ENCODE assay signal across 18 cellular contexts in genomic region chr1:118249641-118250040, GRCh38.
DNase-seq lines count a peak whose midpoint lies in the region; FAIRE-seq and TF ChIP-seq lines count a peak whose summit lies in the region.
"Had no signal": no experiment of that assay in that cellular context is flagged by ENCODE, and none has a peak within 500 bp of the region (broad histone marks: within the 10 kb centered on the region; RNA-seq: fewer than 3 reads in every experiment).

No MANE protein-coding gene starts in this region.

- no peak overlapping the region for H3K23ac ChIP-seq in mesendoderm (ENCODE audit: low read length)

- H2BK120ac ChIP-seq in mesendoderm (ENCODE audit: low read depth, low read length) = peak overlapping the region; percentile 39

- H3K9me3 Mint-ChIP-seq in neural progenitor cell = no peaks in the 10 kb centered on the region
- H3K9me3 Mint-ChIP-seq: CD4-positive, alpha-beta T cell; HFFc6 had no signal

- no peak overlapping the region for H2BK5ac ChIP-seq in mesendoderm (ENCODE audit: low read length)

- H3K4me1 Mint-ChIP-seq in neural progenitor cell = peaks cover 22% of the 10 kb centered on the region

- H3K27ac Mint-ChIP-seq in neural progenitor cell = no peak overlapping the region
- H3K27ac Mint-ChIP-seq: CD4-positive, alpha-beta T cell; HFFc6 had no signal

- H2BK15ac ChIP-seq in mesendoderm (replicated peaks; ENCODE audit: low read depth) = peak overlapping the region; percentile 46

- H3K9ac ChIP-seq in mesendoderm (ENCODE audit: low read length) (no peak overlapping the region), neural progenitor cell (no peak overlapping the region)
- H3K9ac ChIP-seq: GM23248 had no signal

- peak; percentile 17 for DNase-seq in ELF-1 (ENCODE audit: low read depth, low spot score)
- peak; percentile 76 to 89 for DNase-seq in SJCRH30
- no peak for DNase-seq in mesendoderm
- peak; percentile 32 for DNase-seq in neural progenitor cell (ENCODE audit: low spot score)
- no peak for DNase-seq in D721Med (ENCODE audit: insufficient read length, low spot score)
- no peak for DNase-seq in AG08395 (ENCODE audit: low spot score)
- DNase-seq in NCI-H2029 treated with DMSO at 0.1 percent for 48 hours (lab: John Stamatoyannopoulos, UW) = no peak
- DNase-seq: ACHN; AML-193; Caco-2; CD4-positive, alpha-beta T cell; DMS153; DMS79; GF-D8; GM23248; HFFc6; KG1 had no signal

- H3K18ac ChIP-seq in mesendoderm (ENCODE audit: low read length) = peak overlapping the region; percentile 89

- no peak overlapping the region for H2AFZ ChIP-seq in neural progenitor cell (replicated peaks)
- H2AFZ ChIP-seq: GM23248 had no signal

- WGBS in mesendoderm (ENCODE audit: extremely low coverage, insufficient coverage, low lambda C conversion rate) = no CpG with 5 or more reads among the region's 6 CpGs

- TF ChIP-seq CTCF in neural progenitor cell (IDR thresholded peaks at IDR 0.05) (no peak), D721Med (IDR thresholded peaks at IDR 0.05; ENCODE audit: insufficient read depth, missing control alignments) (no peak)

- H3K4me3 ChIP-seq in SJCRH30 (no peak overlapping the region), mesendoderm (ENCODE audit: low read length) (no peak overlapping the region), neural progenitor cell (no peak overlapping the region)
- H3K4me3 ChIP-seq: GM23248 had no signal

- H3K4me2 ChIP-seq in mesendoderm (ENCODE audit: low read length) (no peak overlapping the region), neural progenitor cell (peak overlapping the region; percentile 49)

- peak overlapping the region; percentile 44 for H3K56ac ChIP-seq in mesendoderm (ENCODE audit: low read length)

- H3K4me1 ChIP-seq in SJCRH30 (peaks cover 76% of the 10 kb centered on the region), mesendoderm (ENCODE audit: control insufficient read depth, low read depth, low read length) (peaks cover 5% of the 10 kb centered on the region), neural progenitor cell (peaks cover 24% of the 10 kb centered on the region)
- H3K4me1 ChIP-seq: Caco-2 had no signal

- no peaks in the 10 kb centered on the region for H3K36me3 Mint-ChIP-seq in neural progenitor cell

- no peaks in the 10 kb centered on the region for H3K79me1 ChIP-seq in mesendoderm (ENCODE audit: low read length)

- H3K36me3 ChIP-seq in SJCRH30 = no peaks in the 10 kb centered on the region
- no peaks in the 10 kb centered on the region for H3K36me3 ChIP-seq in mesendoderm (ENCODE audit: control insufficient read depth, insufficient read depth, low read length)
- H3K36me3 ChIP-seq in neural progenitor cell = no peaks in the 10 kb centered on the region

- H3K27me3 ChIP-seq in SJCRH30 (no peaks in the 10 kb centered on the region), mesendoderm (ENCODE audit: insufficient read depth, low read length, poor library complexity) (no peaks in the 10 kb centered on the region), neural progenitor cell (no peaks in the 10 kb centered on the region)

- no peaks in the 10 kb centered on the region for H3K9me3 ChIP-seq in SJCRH30 (replicated peaks)
- no peaks in the 10 kb centered on the region for H3K9me3 ChIP-seq in neural progenitor cell (ENCODE audit: low read depth)
- H3K9me3 ChIP-seq: Caco-2 had no signal

- H3K27me3 Mint-ChIP-seq in neural progenitor cell (ENCODE audit: insufficient read depth, low read depth) = no peaks in the 10 kb centered on the region

- H4K8ac ChIP-seq in mesendoderm (ENCODE audit: low read depth, low read length) = no peak overlapping the region

- no peak overlapping the region for H3K4me3 Mint-ChIP-seq in neural progenitor cell
- H3K4me3 Mint-ChIP-seq: CD4-positive, alpha-beta T cell; HFFc6 had no signal

- no peak overlapping the region for H2AK5ac ChIP-seq in mesendoderm (ENCODE audit: low read length)

- H3K27ac ChIP-seq in SJCRH30 = peak overlapping the region; percentile 87
- no peak overlapping the region for H3K27ac ChIP-seq in mesendoderm (ENCODE audit: low read depth, low read length)
- no peak overlapping the region for H3K27ac ChIP-seq in neural progenitor cell
- H3K27ac ChIP-seq: C4-2B, GM23248 had no signal

- FAIRE-seq in D721Med (lab: Jason Lieb, UNC) = no peak

- no peak overlapping the region for H3K4ac ChIP-seq in mesendoderm (ENCODE audit: low read depth, low read length)

- peaks cover 20% of the 10 kb centered on the region for H3F3A ChIP-seq in neural progenitor cell (ENCODE audit: low read depth)

- no peaks in the 10 kb centered on the region for H4K20me1 ChIP-seq in neural progenitor cell (ENCODE audit: low read depth)

- H4K5ac ChIP-seq in mesendoderm (ENCODE audit: low read length) = peak overlapping the region; percentile 37

- H3K79me2 ChIP-seq in mesendoderm (ENCODE audit: control insufficient read depth, insufficient read depth, low read length) = no peaks in the 10 kb centered on the region
- H3K79me2 ChIP-seq in neural progenitor cell (ENCODE audit: low read depth) = no peaks in the 10 kb centered on the region

Comparison
In these comparisons a context has a peak if more than half of its experiments do, and no peak if none do; other contexts are left out.
1. DNase-seq: peak in ELF-1 (single experiment), SJCRH30 (2 of 2) and neural progenitor cell (single experiment); none in mesendoderm (single experiment), D721Med (single experiment), AG08395 (single experiment) and NCI-H2029 treated with DMSO at 0.1 percent for 48 hours (single experiment).